8 cellular contexts compared by ENCODE assay signal in the genomic region with DNA sequence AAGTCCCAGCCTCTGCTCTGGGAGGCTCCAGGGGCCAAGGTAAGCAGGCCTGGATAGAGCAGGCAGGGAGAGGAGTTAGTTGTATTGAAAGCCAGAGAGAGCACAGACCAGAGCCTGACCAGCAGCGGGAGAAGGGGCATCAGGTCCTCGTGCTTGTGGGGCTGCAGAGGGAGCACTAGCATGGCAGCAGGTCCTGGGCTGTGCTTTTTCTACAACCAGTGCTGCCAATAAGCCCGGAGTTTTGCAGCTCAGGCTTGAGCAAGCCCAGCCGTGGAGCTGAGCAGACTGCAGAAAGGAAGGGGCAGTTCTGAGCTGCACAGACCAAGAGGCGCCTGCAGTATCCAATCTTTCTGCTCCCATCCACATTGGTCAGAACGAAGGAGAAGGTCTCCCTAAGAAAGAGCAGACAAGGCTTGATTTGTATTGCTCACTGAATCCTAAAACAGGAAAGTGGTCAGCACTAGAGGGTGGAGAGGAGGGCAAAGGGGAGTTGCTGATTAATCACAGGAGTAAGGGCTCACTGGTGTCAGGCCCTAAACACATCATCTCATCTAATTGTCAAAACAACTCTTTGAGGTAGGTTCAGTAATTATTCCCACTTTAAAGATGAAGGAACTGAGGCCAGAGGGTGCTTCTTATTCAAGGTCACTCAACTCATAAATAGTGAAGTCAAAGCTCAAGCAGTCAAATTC. TPM values are rescaled to one million over a fixed set of nuclear protein-coding genes. Genes with fewer than 3 reads are reported as not detected.
A peak's percentile ranks its signal among the peaks of the same experiment; 100 is the strongest.
DNase-seq lines count a peak whose midpoint lies in the region; ATAC-seq and TF ChIP-seq lines count a peak whose summit lies in the region.

No MANE protein-coding gene starts in this region.

- H3K4me3 ChIP-seq in Peyer's patch, result peak overlapping the region; percentile 33 to 81 (median 43)

- TF ChIP-seq POLR2A in Peyer's patch (IDR thresholded peaks at IDR 0.05), result no peak

- peak in 2 of 3 donors; percentile 65 to 76 for DNase-seq in Peyer's patch
- DNase-seq in memory B cell (ENCODE audit: low spot score in 2 of 2), result no peak
- no peak for DNase-seq in GM20000 (ENCODE audit: low spot score)

- TF ChIP-seq CTCF in Peyer's patch (IDR thresholded peaks at IDR 0.05) (peak in 2 of 6 experiments; percentile 26 to 32), GM20000 (IDR thresholded peaks at IDR 0.05; ENCODE audit: extremely low read depth, missing control alignments) (no peak)

- peak overlapping the region; percentile 100 for H3K4me3 Mint-ChIP-seq in activated naive CD8-positive, alpha-beta T cell
- H3K4me3 Mint-ChIP-seq in memory B cell, result peak overlapping the region; percentile 43

- peaks cover 77% of the 10 kb centered on the region for H3K4me1 Mint-ChIP-seq in activated naive CD8-positive, alpha-beta T cell (ENCODE audit: low read depth)
- peaks cover 70% of the 10 kb centered on the region for H3K4me1 Mint-ChIP-seq in memory B cell

- peak; percentile 37 for ATAC-seq in GM21447 (IDR thresholded peaks at IDR 0.05; ENCODE audit: unreplicated experiment)
- peak; percentile 54 for ATAC-seq in memory B cell (ENCODE audit: low read depth)
- no peak for ATAC-seq in GM19328 (IDR thresholded peaks at IDR 0.05; ENCODE audit: unreplicated experiment)
- ATAC-seq in GM19455 (IDR thresholded peaks at IDR 0.05; ENCODE audit: unreplicated experiment), result no peak
- ATAC-seq in GM21825 (IDR thresholded peaks at IDR 0.05; ENCODE audit: unreplicated experiment), result no peak

- peak overlapping the region; percentile 100 for H3K27ac Mint-ChIP-seq in activated naive CD8-positive, alpha-beta T cell
- peak overlapping the region; percentile 67 for H3K27ac Mint-ChIP-seq in memory B cell

- peaks cover 33% of the 10 kb centered on the region for H3K36me3 Mint-ChIP-seq in activated naive CD8-positive, alpha-beta T cell
- peaks cover 35% of the 10 kb centered on the region for H3K36me3 Mint-ChIP-seq in memory B cell

- H3K36me3 ChIP-seq in Peyer's patch, result peaks cover 0 to 38% (median 0%) of the 10 kb centered on the region in 3 donors

- no peaks in the 10 kb centered on the region for H3K27me3 ChIP-seq in Peyer's patch

- peaks cover 4 to 61% (median 28%) of the 10 kb centered on the region in 4 donors for H3K4me1 ChIP-seq in Peyer's patch

- no peaks in the 10 kb centered on the region for H3K27me3 Mint-ChIP-seq in activated naive CD8-positive, alpha-beta T cell
- H3K27me3 Mint-ChIP-seq in memory B cell, result no peaks in the 10 kb centered on the region

- H3K27ac ChIP-seq in Peyer's patch, result peak overlapping the region in 3 of 4 donors; percentile 93 to 100 (median 99)

- no peaks in the 10 kb centered on the region for H3K9me3 ChIP-seq in Peyer's patch

- H3K9me3 Mint-ChIP-seq in activated naive CD8-positive, alpha-beta T cell (ENCODE audit: low read depth), result no peaks in the 10 kb centered on the region
- no peaks in the 10 kb centered on the region for H3K9me3 Mint-ChIP-seq in memory B cell

RNA-seq across cellular contexts. Expression of a gene that starts 2.7 kb away (rescaled TPM):
- 100 to 1,000 TPM in 1 of 4 donors, 10 to 100 TPM in 3; 71.3 to 220 (median 86.5) TPM for total RNA-seq in Peyer's patch

RNA-seq across cellular contexts. Expression of a gene that starts 29.8 kb away (rescaled TPM):
- total RNA-seq in Peyer's patch, result 10 to 100 TPM in 1 of 4 donors, 1 to 10 TPM in 1, under 1 TPM in 1, not detected in 1; 0.67 to 14.0 (median 3.3) TPM

RNA-seq across cellular contexts. Expression of a gene that starts 57.7 kb away (rescaled TPM):
- total RNA-seq in Peyer's patch, result 10 to 100 TPM; 38.7 to 56.9 (median 43.8) TPM

RNA-seq across cellular contexts. Expression of a gene that starts 57.9 kb away (rescaled TPM):
- total RNA-seq in Peyer's patch, result 10 to 100 TPM; 28.9 to 64.2 (median 48.5) TPM

Comparison
In these comparisons a context has a peak if more than half of its experiments do, and no peak if none do; other contexts are left out.
1. ATAC-seq: peak in GM21447 (single experiment) and memory B cell (single experiment); none in GM19328 (single experiment), GM19455 (single experiment) and GM21825 (single experiment).
2. DNase-seq: peak in Peyer's patch (2 of 3); none in memory B cell (0 of 2) and GM20000 (single experiment).